ENCODE assay signal across 1 cellular context in the genomic region with DNA sequence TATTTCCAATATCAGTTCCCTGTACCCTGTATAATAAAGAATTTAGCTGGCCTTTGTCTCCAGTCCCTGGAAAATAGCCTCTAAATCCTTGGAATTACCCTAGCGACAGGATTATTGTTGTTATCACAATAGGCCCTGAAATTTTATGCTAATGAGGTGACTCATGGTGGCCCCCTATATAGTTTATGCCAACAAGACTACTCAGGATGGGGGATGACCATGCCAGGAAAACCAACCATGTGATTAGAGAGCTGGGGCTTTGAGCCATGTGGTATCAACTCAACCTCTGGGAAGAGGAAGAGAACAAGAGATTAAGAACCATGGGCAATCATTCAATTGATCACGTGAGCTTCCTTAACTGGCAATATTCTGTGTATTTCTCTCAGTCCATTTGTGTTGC.
TF ChIP-seq lines count a peak whose summit lies in the region.

No MANE protein-coding gene starts in this region.

TF ChIP-seq in H1, 55 proteins besides CTCF, POLR2A, EP300 and RAD21:
- TF ChIP-seq RFX5 (IDR thresholded peaks at IDR 0.05; ENCODE audit: borderline replicate concordance, low read depth, low read length) (no peak), JUND (IDR thresholded peaks at IDR 0.05; ENCODE audit: low read length) (peak; percentile 57; the same call in 1 of the 2 replicates)
